In genomic region chr1:170776777-170777176, GRCh38 we compare ENCODE assay signal across 18 cellular contexts.
"Had no signal": no experiment of that assay in that cellular context is flagged by ENCODE, and none has a peak within 500 bp of the region (broad histone marks: within the 10 kb centered on the region; RNA-seq: fewer than 3 reads in every experiment).

No MANE protein-coding gene starts in this region.

- H3K4me3 Mint-ChIP-seq: activated naive CD8-positive, alpha-beta T cell; endodermal cell; naive B cell had no signal

- H3K9me3 ChIP-seq: left lung, pancreas, tibial artery had no signal

- H3K9me3 Mint-ChIP-seq: endodermal cell had no signal

- DNase-seq: activated CD4-positive, alpha-beta T cell treated with anti-CD3 and anti-CD28 coated beads for 1 hour; activated CD4-positive, alpha-beta T cell treated with anti-CD3 and anti-CD28 coated beads, Interleukin-2, amount 50 U/mL, for 4 hours; activated gamma-delta T cell treated with Interleukin-2 at 50 U/mL for 16 hours; amniotic stem cell; endodermal cell; foreskin melanocyte; kidney; left lung; naive B cell; pancreas; stimulated activated naive CD8-positive, alpha-beta T cell treated with anti-CD3 and anti-CD28 coated beads, Interleukin-15, Interleukin-2, amounts not matched to agents 100 U/mL and 50 U/mL, for 24 hours; substantia nigra; SW 1271; tibial artery; WERI-Rb-1 had no signal

- H3K4me1 Mint-ChIP-seq: endodermal cell, naive B cell had no signal

- H3K27ac Mint-ChIP-seq: activated naive CD8-positive, alpha-beta T cell; endodermal cell; naive B cell had no signal

- H3K36me3 ChIP-seq: cardiac muscle cell, left lung, pancreas, tibial artery, WERI-Rb-1 had no signal

- ATAC-seq: left lung; pancreas; stimulated activated naive CD8-positive, alpha-beta T cell treated with anti-CD3 and anti-CD28 coated beads, Interleukin-15, Interleukin-2, amounts not matched to agents 100 U/mL and 50 U/mL, for 24 hours had no signal

- H3K27me3 ChIP-seq: cardiac muscle cell, left lung, pancreas, tibial artery had no signal

- H3K4me3 ChIP-seq: cardiac muscle cell, left lung, pancreas, tibial artery had no signal

- H3K27me3 Mint-ChIP-seq: activated naive CD8-positive, alpha-beta T cell had no signal

- H3K27ac ChIP-seq: cardiac muscle cell, epithelial cell of prostate, left lung, pancreas, tibial artery, WERI-Rb-1 had no signal

- H3K36me3 Mint-ChIP-seq: activated naive CD8-positive, alpha-beta T cell had no signal

- H3K4me1 ChIP-seq: left lung, pancreas, tibial artery had no signal
